Comparison of ENCODE assay signal across 3 cellular contexts in the genomic region with DNA sequence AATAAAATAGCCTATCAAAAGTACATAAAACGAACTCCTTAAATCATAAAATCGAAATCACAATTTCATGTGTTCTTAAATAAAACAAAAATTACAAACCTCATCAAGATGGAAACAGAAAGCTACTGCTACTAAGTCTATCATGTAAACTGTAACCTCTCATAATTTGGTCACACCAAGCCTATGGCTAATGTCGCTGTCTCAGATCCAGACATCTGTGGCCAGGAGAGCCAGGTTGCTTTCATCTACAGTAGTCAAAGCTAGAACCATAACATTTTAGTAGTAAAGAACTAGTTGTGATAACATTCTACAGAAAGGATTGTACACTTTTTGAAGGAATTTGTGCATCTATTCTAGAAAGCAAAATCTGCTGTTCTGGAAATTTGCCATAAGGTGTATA.
TF ChIP-seq lines count a peak whose summit lies in the region.

No MANE protein-coding gene starts in this region.

TF ChIP-seq in SK-N-SH, 30 proteins besides CTCF, POLR2A, EP300 and RAD21 (continued from another document):
- no peak for TF ChIP-seq SMC3 (IDR thresholded peaks at IDR 0.05; ENCODE audit: low read depth, low read length)
- no peak for TF ChIP-seq TAF1 (IDR thresholded peaks at IDR 0.05; ENCODE audit: borderline replicate concordance, low read depth, low read length)
- no peak for TF ChIP-seq TCF12 (IDR thresholded peaks at IDR 0.05)
- no peak for TF ChIP-seq GATA2 (CRISPR knock-in tag; IDR thresholded peaks at IDR 0.05)
- no peak for TF ChIP-seq EZH2phosphoT487 (IDR thresholded peaks at IDR 0.05; ENCODE audit: borderline replicate concordance, low read depth)
- no peak for TF ChIP-seq GABPA (IDR thresholded peaks at IDR 0.05; ENCODE audit: low read depth)
- no peak for TF ChIP-seq CHD2 (IDR thresholded peaks at IDR 0.05; ENCODE audit: low read length, partially characterized antibody)
- TF ChIP-seq, protein P1, sequence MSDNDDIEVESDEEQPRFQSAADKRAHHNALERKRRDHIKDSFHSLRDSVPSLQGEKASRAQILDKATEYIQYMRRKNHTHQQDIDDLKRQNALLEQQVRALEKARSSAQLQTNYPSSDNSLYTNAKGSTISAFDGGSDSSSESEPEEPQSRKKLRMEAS (IDR thresholded peaks at IDR 0.05; ENCODE audit: low read depth), result no peak
- no peak for TF ChIP-seq FOXJ3 (CRISPR knock-in tag; IDR thresholded peaks at IDR 0.05)
- TF ChIP-seq RFX5 (IDR thresholded peaks at IDR 0.05; ENCODE audit: low read length), result no peak
- TF ChIP-seq, protein P2, sequence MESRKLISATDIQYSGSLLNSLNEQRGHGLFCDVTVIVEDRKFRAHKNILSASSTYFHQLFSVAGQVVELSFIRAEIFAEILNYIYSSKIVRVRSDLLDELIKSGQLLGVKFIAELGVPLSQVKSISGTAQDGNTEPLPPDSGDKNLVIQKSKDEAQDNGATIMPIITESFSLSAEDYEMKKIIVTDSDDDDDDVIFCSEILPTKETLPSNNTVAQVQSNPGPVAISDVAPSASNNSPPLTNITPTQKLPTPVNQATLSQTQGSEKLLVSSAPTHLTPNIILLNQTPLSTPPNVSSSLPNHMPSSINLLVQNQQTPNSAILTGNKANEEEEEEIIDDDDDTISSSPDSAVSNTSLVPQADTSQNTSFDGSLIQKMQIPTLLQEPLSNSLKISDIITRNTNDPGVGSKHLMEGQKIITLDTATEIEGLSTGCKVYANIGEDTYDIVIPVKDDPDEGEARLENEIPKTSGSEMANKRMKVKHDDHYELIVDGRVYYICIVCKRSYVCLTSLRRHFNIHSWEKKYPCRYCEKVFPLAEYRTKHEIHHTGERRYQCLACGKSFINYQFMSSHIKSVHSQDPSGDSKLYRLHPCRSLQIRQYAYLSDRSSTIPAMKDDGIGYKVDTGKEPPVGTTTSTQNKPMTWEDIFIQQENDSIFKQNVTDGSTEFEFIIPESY (IDR thresholded peaks at IDR 0.05; ENCODE audit: borderline replicate concordance, low read depth), result no peak

TF ChIP-seq in SK-N-SH treated with all-trans-retinoic acid at 6 μM for 48 hours, 23 proteins besides CTCF, POLR2A, EP300 and RAD21:
- TF ChIP-seq, protein P3, sequence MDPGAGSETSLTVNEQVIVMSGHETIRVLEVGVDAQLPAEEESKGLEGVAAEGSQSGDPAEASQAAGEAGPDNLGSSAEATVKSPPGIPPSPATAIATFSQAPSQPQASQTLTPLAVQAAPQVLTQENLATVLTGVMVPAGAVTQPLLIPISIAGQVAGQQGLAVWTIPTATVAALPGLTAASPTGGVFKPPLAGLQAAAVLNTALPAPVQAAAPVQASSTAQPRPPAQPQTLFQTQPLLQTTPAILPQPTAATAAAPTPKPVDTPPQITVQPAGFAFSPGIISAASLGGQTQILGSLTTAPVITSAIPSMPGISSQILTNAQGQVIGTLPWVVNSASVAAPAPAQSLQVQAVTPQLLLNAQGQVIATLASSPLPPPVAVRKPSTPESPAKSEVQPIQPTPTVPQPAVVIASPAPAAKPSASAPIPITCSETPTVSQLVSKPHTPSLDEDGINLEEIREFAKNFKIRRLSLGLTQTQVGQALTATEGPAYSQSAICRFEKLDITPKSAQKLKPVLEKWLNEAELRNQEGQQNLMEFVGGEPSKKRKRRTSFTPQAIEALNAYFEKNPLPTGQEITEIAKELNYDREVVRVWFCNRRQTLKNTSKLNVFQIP (CRISPR knock-in tag; IDR thresholded peaks at IDR 0.05; ENCODE audit: borderline replicate concordance, low read depth), result no peak
- TF ChIP-seq, protein P4, sequence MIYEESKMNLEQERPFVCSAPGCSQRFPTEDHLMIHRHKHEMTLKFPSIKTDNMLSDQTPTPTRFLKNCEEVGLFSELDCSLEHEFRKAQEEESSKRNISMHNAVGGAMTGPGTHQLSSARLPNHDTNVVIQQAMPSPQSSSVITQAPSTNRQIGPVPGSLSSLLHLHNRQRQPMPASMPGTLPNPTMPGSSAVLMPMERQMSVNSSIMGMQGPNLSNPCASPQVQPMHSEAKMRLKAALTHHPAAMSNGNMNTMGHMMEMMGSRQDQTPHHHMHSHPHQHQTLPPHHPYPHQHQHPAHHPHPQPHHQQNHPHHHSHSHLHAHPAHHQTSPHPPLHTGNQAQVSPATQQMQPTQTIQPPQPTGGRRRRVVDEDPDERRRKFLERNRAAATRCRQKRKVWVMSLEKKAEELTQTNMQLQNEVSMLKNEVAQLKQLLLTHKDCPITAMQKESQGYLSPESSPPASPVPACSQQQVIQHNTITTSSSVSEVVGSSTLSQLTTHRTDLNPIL (CRISPR knock-in tag; IDR thresholded peaks at IDR 0.05; ENCODE audit: low read depth), result no peak
- TF ChIP-seq ARNTL (CRISPR knock-in tag; IDR thresholded peaks at IDR 0.05; ENCODE audit: borderline replicate concordance, low read depth) (no peak), ZNF8 (CRISPR knock-in tag; IDR thresholded peaks at IDR 0.05) (no peak), RARB (CRISPR knock-in tag; IDR thresholded peaks at IDR 0.05) (no peak), TCF4 (CRISPR knock-in tag; IDR thresholded peaks at IDR 0.05; ENCODE audit: borderline replicate concordance) (no peak), BACH2 (CRISPR knock-in tag; IDR thresholded peaks at IDR 0.05; ENCODE audit: borderline replicate concordance) (no peak), PPARA (CRISPR knock-in tag; IDR thresholded peaks at IDR 0.05; ENCODE audit: borderline replicate concordance) (no peak), SNAI2 (CRISPR knock-in tag; IDR thresholded peaks at IDR 0.05) (no peak)
- TF ChIP-seq, protein P5, sequence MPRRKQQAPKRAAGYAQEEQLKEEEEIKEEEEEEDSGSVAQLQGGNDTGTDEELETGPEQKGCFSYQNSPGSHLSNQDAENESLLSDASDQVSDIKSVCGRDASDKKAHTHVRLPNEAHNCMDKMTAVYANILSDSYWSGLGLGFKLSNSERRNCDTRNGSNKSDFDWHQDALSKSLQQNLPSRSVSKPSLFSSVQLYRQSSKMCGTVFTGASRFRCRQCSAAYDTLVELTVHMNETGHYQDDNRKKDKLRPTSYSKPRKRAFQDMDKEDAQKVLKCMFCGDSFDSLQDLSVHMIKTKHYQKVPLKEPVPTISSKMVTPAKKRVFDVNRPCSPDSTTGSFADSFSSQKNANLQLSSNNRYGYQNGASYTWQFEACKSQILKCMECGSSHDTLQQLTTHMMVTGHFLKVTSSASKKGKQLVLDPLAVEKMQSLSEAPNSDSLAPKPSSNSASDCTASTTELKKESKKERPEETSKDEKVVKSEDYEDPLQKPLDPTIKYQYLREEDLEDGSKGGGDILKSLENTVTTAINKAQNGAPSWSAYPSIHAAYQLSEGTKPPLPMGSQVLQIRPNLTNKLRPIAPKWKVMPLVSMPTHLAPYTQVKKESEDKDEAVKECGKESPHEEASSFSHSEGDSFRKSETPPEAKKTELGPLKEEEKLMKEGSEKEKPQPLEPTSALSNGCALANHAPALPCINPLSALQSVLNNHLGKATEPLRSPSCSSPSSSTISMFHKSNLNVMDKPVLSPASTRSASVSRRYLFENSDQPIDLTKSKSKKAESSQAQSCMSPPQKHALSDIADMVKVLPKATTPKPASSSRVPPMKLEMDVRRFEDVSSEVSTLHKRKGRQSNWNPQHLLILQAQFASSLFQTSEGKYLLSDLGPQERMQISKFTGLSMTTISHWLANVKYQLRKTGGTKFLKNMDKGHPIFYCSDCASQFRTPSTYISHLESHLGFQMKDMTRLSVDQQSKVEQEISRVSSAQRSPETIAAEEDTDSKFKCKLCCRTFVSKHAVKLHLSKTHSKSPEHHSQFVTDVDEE (CRISPR knock-in tag; IDR thresholded peaks at IDR 0.05), result no peak
- TF ChIP-seq, protein P6, sequence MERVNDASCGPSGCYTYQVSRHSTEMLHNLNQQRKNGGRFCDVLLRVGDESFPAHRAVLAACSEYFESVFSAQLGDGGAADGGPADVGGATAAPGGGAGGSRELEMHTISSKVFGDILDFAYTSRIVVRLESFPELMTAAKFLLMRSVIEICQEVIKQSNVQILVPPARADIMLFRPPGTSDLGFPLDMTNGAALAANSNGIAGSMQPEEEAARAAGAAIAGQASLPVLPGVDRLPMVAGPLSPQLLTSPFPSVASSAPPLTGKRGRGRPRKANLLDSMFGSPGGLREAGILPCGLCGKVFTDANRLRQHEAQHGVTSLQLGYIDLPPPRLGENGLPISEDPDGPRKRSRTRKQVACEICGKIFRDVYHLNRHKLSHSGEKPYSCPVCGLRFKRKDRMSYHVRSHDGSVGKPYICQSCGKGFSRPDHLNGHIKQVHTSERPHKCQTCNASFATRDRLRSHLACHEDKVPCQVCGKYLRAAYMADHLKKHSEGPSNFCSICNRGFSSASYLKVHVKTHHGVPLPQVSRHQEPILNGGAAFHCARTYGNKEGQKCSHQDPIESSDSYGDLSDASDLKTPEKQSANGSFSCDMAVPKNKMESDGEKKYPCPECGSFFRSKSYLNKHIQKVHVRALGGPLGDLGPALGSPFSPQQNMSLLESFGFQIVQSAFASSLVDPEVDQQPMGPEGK (CRISPR knock-in tag; IDR thresholded peaks at IDR 0.05; ENCODE audit: borderline replicate concordance), result no peak

TF ChIP-seq in GM23338, 12 proteins besides CTCF, POLR2A, EP300 and RAD21 (continued from another document and continues in another):
- TF ChIP-seq, protein P7, sequence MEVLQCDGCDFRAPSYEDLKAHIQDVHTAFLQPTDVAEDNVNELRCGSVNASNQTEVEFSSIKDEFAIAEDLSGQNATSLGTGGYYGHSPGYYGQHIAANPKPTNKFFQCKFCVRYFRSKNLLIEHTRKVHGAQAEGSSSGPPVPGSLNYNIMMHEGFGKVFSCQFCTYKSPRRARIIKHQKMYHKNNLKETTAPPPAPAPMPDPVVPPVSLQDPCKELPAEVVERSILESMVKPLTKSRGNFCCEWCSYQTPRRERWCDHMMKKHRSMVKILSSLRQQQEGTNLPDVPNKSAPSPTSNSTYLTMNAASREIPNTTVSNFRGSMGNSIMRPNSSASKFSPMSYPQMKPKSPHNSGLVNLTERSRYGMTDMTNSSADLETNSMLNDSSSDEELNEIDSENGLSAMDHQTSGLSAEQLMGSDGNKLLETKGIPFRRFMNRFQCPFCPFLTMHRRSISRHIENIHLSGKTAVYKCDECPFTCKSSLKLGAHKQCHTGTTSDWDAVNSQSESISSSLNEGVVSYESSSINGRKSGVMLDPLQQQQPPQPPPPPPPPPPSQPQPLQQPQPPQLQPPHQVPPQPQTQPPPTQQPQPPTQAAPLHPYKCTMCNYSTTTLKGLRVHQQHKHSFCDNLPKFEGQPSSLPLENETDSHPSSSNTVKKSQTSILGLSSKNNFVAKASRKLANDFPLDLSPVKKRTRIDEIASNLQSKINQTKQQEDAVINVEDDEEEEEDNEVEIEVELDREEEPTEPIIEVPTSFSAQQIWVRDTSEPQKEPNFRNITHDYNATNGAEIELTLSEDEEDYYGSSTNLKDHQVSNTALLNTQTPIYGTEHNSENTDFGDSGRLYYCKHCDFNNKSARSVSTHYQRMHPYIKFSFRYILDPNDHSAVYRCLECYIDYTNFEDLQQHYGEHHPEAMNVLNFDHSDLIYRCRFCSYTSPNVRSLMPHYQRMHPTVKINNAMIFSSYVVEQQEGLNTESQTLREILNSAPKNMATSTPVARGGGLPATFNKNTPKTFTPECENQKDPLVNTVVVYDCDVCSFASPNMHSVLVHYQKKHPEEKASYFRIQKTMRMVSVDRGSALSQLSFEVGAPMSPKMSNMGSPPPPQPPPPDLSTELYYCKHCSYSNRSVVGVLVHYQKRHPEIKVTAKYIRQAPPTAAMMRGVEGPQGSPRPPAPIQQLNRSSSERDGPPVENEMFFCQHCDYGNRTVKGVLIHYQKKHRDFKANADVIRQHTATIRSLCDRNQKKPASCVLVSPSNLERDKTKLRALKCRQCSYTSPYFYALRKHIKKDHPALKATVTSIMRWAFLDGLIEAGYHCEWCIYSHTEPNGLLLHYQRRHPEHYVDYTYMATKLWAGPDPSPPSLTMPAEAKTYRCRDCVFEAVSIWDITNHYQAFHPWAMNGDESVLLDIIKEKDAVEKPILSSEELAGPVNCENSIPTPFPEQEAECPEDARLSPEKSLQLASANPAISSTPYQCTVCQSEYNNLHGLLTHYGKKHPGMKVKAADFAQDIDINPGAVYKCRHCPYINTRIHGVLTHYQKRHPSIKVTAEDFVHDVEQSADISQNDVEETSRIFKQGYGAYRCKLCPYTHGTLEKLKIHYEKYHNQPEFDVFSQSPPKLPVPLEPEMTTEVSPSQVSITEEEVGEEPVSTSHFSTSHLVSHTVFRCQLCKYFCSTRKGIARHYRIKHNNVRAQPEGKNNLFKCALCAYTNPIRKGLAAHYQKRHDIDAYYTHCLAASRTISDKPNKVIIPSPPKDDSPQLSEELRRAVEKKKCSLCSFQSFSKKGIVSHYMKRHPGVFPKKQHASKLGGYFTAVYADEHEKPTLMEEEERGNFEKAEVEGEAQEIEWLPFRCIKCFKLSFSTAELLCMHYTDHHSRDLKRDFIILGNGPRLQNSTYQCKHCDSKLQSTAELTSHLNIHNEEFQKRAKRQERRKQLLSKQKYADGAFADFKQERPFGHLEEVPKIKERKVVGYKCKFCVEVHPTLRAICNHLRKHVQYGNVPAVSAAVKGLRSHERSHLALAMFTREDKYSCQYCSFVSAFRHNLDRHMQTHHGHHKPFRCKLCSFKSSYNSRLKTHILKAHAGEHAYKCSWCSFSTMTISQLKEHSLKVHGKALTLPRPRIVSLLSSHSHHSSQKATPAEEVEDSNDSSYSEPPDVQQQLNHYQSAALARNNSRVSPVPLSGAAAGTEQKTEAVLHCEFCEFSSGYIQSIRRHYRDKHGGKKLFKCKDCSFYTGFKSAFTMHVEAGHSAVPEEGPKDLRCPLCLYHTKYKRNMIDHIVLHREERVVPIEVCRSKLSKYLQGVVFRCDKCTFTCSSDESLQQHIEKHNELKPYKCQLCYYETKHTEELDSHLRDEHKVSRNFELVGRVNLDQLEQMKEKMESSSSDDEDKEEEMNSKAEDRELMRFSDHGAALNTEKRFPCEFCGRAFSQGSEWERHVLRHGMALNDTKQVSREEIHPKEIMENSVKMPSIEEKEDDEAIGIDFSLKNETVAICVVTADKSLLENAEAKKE (CRISPR knock-in tag; IDR thresholded peaks at IDR 0.05), result no peak
- TF ChIP-seq, protein P8, sequence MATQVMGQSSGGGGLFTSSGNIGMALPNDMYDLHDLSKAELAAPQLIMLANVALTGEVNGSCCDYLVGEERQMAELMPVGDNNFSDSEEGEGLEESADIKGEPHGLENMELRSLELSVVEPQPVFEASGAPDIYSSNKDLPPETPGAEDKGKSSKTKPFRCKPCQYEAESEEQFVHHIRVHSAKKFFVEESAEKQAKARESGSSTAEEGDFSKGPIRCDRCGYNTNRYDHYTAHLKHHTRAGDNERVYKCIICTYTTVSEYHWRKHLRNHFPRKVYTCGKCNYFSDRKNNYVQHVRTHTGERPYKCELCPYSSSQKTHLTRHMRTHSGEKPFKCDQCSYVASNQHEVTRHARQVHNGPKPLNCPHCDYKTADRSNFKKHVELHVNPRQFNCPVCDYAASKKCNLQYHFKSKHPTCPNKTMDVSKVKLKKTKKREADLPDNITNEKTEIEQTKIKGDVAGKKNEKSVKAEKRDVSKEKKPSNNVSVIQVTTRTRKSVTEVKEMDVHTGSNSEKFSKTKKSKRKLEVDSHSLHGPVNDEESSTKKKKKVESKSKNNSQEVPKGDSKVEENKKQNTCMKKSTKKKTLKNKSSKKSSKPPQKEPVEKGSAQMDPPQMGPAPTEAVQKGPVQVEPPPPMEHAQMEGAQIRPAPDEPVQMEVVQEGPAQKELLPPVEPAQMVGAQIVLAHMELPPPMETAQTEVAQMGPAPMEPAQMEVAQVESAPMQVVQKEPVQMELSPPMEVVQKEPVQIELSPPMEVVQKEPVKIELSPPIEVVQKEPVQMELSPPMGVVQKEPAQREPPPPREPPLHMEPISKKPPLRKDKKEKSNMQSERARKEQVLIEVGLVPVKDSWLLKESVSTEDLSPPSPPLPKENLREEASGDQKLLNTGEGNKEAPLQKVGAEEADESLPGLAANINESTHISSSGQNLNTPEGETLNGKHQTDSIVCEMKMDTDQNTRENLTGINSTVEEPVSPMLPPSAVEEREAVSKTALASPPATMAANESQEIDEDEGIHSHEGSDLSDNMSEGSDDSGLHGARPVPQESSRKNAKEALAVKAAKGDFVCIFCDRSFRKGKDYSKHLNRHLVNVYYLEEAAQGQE (IDR thresholded peaks at IDR 0.05; ENCODE audit: unreplicated experiment), result no peak
- TF ChIP-seq STAT1 (IDR thresholded peaks at IDR 0.05; ENCODE audit: unreplicated experiment) (no peak), EZH2 (IDR thresholded peaks at IDR 0.05; ENCODE audit: low read depth, unreplicated experiment) (no peak), EZH2phosphoT487 (IDR thresholded peaks at IDR 0.05; ENCODE audit: unreplicated experiment) (no peak), POLR2AphosphoS5 (IDR thresholded peaks at IDR 0.05; ENCODE audit: low read depth) (no peak), ZNF331 (CRISPR knock-in tag; IDR thresholded peaks at IDR 0.05; ENCODE audit: low read depth) (no peak), JUNB (IDR thresholded peaks at IDR 0.05; ENCODE audit: unreplicated experiment) (no peak)
